17 cellular contexts compared by ENCODE assay signal in genomic region chr1:10325521-10325920, GRCh38.
"Had no signal": no experiment of that assay in that cellular context is flagged by ENCODE, and none has a peak within 500 bp of the region (broad histone marks: within the 10 kb centered on the region; RNA-seq: fewer than 3 reads in every experiment).

No MANE protein-coding gene starts in this region.

- H3K9me3 ChIP-seq: SJCRH30, tibial nerve, uterus had no signal

- H3K27me3 Mint-ChIP-seq: naive thymus-derived CD8-positive, alpha-beta T cell had no signal

- H3K9me3 Mint-ChIP-seq: naive thymus-derived CD8-positive, alpha-beta T cell had no signal

- DNase-seq: activated CD8-positive, alpha-beta memory T cell treated with anti-CD3 and anti-CD28 coated beads for 24 hours; cortex of kidney; effector memory CD4-positive, alpha-beta T cell; foreskin melanocyte; mesenchymal stem cell; naive thymus-derived CD8-positive, alpha-beta T cell; nucleus accumbens; posterior cingulate gyrus; right cardiac atrium; SJCRH30; stimulated activated CD4-positive, alpha-beta T cell treated with anti-CD3 and anti-CD28 coated beads, Interleukin-4, amount 100 ng/mL, for 24 hours; stimulated activated naive CD4-positive, alpha-beta T cell treated with Interleukin-2 at 50 U/mL for 16 hours; substantia nigra; uterus had no signal

- H3K4me1 Mint-ChIP-seq: naive thymus-derived CD8-positive, alpha-beta T cell had no signal

- H3K27ac ChIP-seq: epithelial cell of prostate, SJCRH30, skin epidermis, tibial nerve, uterus had no signal

- H3K27me3 ChIP-seq: SJCRH30, tibial nerve, uterus had no signal

- ATAC-seq: naive thymus-derived CD8-positive, alpha-beta T cell; right cardiac atrium had no signal

- H3K36me3 ChIP-seq: SJCRH30, uterus had no signal

- H3K4me1 ChIP-seq: SJCRH30, tibial nerve, uterus had no signal

- H3K4me3 ChIP-seq: SJCRH30, skin epidermis, tibial nerve, uterus had no signal
